18 cellular contexts compared by ENCODE assay signal in the genomic region with DNA sequence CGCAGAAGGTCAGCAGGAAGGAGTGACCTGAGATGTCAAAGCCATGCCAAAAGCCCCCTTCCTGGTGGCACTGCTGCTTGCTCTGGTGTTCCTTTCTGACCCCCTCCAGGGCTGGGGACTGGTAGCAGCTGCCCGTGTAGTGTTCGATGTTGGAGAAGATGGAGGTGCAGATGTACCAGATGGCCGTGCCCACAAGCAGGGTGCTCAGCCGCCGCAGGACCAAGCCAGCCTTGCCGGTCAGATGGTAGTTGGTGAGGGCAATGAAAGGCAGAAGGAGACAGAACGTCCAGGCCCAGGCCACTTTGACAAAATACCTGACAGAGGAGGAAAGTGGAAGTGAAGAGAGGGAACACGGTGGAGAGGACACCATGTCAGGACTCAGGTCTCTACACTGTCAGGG. TPM values are rescaled to one million over a fixed set of nuclear protein-coding genes. Genes with fewer than 3 reads are reported as not detected.
A peak's percentile ranks its signal among the peaks of the same experiment; 100 is the strongest.
DNase-seq lines count a peak whose midpoint lies in the region; ATAC-seq, FAIRE-seq and TF ChIP-seq lines count a peak whose summit lies in the region.
"Had no signal": no experiment of that assay in that cellular context is flagged by ENCODE, and none has a peak within 500 bp of the region (broad histone marks: within the 10 kb centered on the region; RNA-seq: fewer than 3 reads in every experiment).

No MANE protein-coding gene starts in this region.

- peaks cover 18% of the 10 kb centered on the region for H3K4me1 Mint-ChIP-seq in nephron

- no peaks in the 10 kb centered on the region for H3K36me3 Mint-ChIP-seq in nephron (ENCODE audit: low read depth)

- H4K20me1 ChIP-seq in HepG2 (ENCODE audit: insufficient read depth, low read length), result no peaks in the 10 kb centered on the region

- CTCF ChIA-PET in HepG2 (lab: Yijun Ruan, JAX; ENCODE audit: low intra/inter-chr PET ratio, low total read pairs), result no interaction called here

- TF ChIP-seq CTCF in cardiac muscle cell (IDR thresholded peaks at IDR 0.05; ENCODE audit: low read depth, low read length) (no peak), HepG2 (CRISPR knock-in tag; IDR thresholded peaks at IDR 0.05) (no peak), right lobe of liver (IDR thresholded peaks at IDR 0.05) (no peak), nephron (IDR thresholded peaks at IDR 0.05; ENCODE audit: unreplicated experiment in 3 of 3) (no peak), breast epithelium (IDR thresholded peaks at IDR 0.05) (no peak)

- no peak for ATAC-seq in left cardiac atrium
- ATAC-seq in HepG2, result no peak
- no peak for ATAC-seq in right lobe of liver
- ATAC-seq: GM12878 had no signal

- H3K27ac ChIP-seq in cardiac muscle cell, result peak overlapping the region; percentile 29
- no peak overlapping the region for H3K27ac ChIP-seq in HepG2 (ENCODE audit: extremely low read length, insufficient read depth, low read length)
- H3K27ac ChIP-seq in right lobe of liver, result no peak overlapping the region
- no peak overlapping the region for H3K27ac ChIP-seq in breast epithelium
- H3K27ac ChIP-seq: BLaER1, HL-60 had no signal

- TF ChIP-seq POLR2A in HepG2 (IDR thresholded peaks at IDR 0.05; ENCODE audit: insufficient read depth in 1 of 2, low read depth in 2 of 2, low read length in 2 of 2) (no peak), right lobe of liver (IDR thresholded peaks at IDR 0.05) (no peak), breast epithelium (IDR thresholded peaks at IDR 0.05) (no peak)

- peaks cover 25% of the 10 kb centered on the region for H3K79me2 ChIP-seq in HepG2 (ENCODE audit: insufficient read depth, low read length)

- H3K27me3 Mint-ChIP-seq in nephron (ENCODE audit: low read depth), result no peaks in the 10 kb centered on the region

- H3K27me3 ChIP-seq in cardiac muscle cell (no peaks in the 10 kb centered on the region), HepG2 (ENCODE audit: control insufficient read depth in 1 of 2, insufficient read depth in 2 of 2, low read length in 2 of 2) (no peaks in the 10 kb centered on the region; a peak in 1 of 5 replicates), right lobe of liver (no peaks in the 10 kb centered on the region), breast epithelium (no peaks in the 10 kb centered on the region)
- H3K27me3 ChIP-seq: BLaER1 had no signal

- DNase-seq in cardiac muscle cell (ENCODE audit: low read depth in 1 of 2, low spot score in 1 of 2), result no peak
- no peak for DNase-seq in left cardiac atrium
- DNase-seq in HepG2 (ENCODE audit: low spot score), result no peak
- DNase-seq in right lobe of liver, result no peak
- no peak for DNase-seq in breast epithelium (ENCODE audit: low spot score in 2 of 2)
- no peak for DNase-seq in HK-2 (ENCODE audit: unreplicated experiment)
- DNase-seq: 8988T, AML-193, DMS79, HCEC 1CT, HFFc6 had no signal

- no peaks in the 10 kb centered on the region for H3K9me3 Mint-ChIP-seq in nephron
- H3K9me3 Mint-ChIP-seq: HFFc6 had no signal

- no peak for TF ChIP-seq EP300 in HepG2 (IDR thresholded peaks at IDR 0.05; ENCODE audit: low read depth in 2 of 2, low read length in 2 of 2)
- TF ChIP-seq EP300 in HepG2 (CRISPR knock-in tag; IDR thresholded peaks at IDR 0.05; ENCODE audit: borderline replicate concordance), result no peak

- no peak overlapping the region for H3K9ac ChIP-seq in HepG2 (ENCODE audit: insufficient read depth, low read depth, low read length)
- H3K9ac ChIP-seq: BLaER1 had no signal

- H3K36me3 ChIP-seq in cardiac muscle cell (no peaks in the 10 kb centered on the region), HepG2 (replicated peaks in 1 of 2; ENCODE audit: control insufficient read depth in 1 of 2, insufficient read depth in 2 of 2, low read length in 2 of 2) (peaks cover 0 to 7% of the 10 kb centered on the region in 2 experiments; a peak in 2 of 5 replicates), right lobe of liver (no peaks in the 10 kb centered on the region), breast epithelium (no peaks in the 10 kb centered on the region)

- no peak for TF ChIP-seq RAD21 in HepG2 (CRISPR knock-in tag; IDR thresholded peaks at IDR 0.05)

- POLR2A ChIA-PET in HepG2 (lab: Yijun Ruan, JAX), result no interaction called here

- no peak overlapping the region for H3K4me3 ChIP-seq in cardiac muscle cell
- no peak overlapping the region for H3K4me3 ChIP-seq in HepG2 (replicated peaks in 1 of 3; ENCODE audit: insufficient read depth in 1 of 3, low read depth in 2 of 3, low read length in 3 of 3)
- H3K4me3 ChIP-seq in right lobe of liver, result no peak overlapping the region
- H3K4me3 ChIP-seq in breast epithelium, result no peak overlapping the region
- H3K4me3 ChIP-seq: BLaER1, GM12878 had no signal

- peaks cover 28% of the 10 kb centered on the region for H3K4me1 ChIP-seq in cardiac muscle cell (ENCODE audit: low read depth)
- H3K4me1 ChIP-seq in HepG2 (ENCODE audit: insufficient read depth, low read length), result peaks cover 33% of the 10 kb centered on the region
- peaks cover 0 to 23% (median 0%) of the 10 kb centered on the region in 4 donors for H3K4me1 ChIP-seq in right lobe of liver
- peaks cover 4 to 11% of the 10 kb centered on the region in 2 donors for H3K4me1 ChIP-seq in breast epithelium

- intact Hi-C loops in left cardiac atrium (cut with DNase I), result no loop called here
- intact Hi-C loops in HepG2 (cut with micrococcal nuclease; ENCODE audit: unreplicated experiment), result no loop called here
- intact Hi-C loops in right lobe of liver (cut with DNase I), result loop anchor here in 1 of 2 donors (10.0 kb wide), 1 partner anchor 82 kb away; no protein-coding TSS in a partner anchor
- intact Hi-C loops in breast epithelium (cut with DNase I; ENCODE audit: low total_unique reads), result no loop called here

- no peak overlapping the region for H3K4me2 ChIP-seq in HepG2 (ENCODE audit: low read depth, low read length)
- H3K4me2 ChIP-seq: BLaER1 had no signal

- 94% methylated on average over 9 of the region's 9 CpGs for WGBS in HepG2 (ENCODE audit: low lambda C conversion rate)
- 90% methylated on average over 8 of the region's 9 CpGs for WGBS in right lobe of liver (ENCODE audit: insufficient coverage, low coverage, low lambda C conversion rate, missing lambda C conversion rate)

- H3K27ac Mint-ChIP-seq in nephron, result no peak overlapping the region
- H3K27ac Mint-ChIP-seq: HFFc6 had no signal

- no peak overlapping the region for H2AFZ ChIP-seq in HepG2 (ENCODE audit: low read length)

- BruUV-seq in HepG2 (replicated peaks; lab: Mats Ljungman, UMichigan), result no TSS peak

- H3K4me3 Mint-ChIP-seq in nephron, result peak overlapping the region in 2 of 3 experiments; percentile 28 to 51
- H3K4me3 Mint-ChIP-seq: HFFc6 had no signal

- no peak for FAIRE-seq in HepG2 (lab: Jason Lieb, UNC)
- FAIRE-seq: GM12878, GM18507 had no signal

- no peaks in the 10 kb centered on the region for H3K9me3 ChIP-seq in cardiac muscle cell (ENCODE audit: low read depth)
- no peaks in the 10 kb centered on the region for H3K9me3 ChIP-seq in HepG2 (ENCODE audit: low read length)
- no peaks in the 10 kb centered on the region for H3K9me3 ChIP-seq in right lobe of liver
- no peaks in the 10 kb centered on the region for H3K9me3 ChIP-seq in breast epithelium
- H3K9me3 ChIP-seq: BLaER1 had no signal

- in situ Hi-C loops in HepG2 (cut with HindIII; ENCODE audit: extremely low pct_ligation_motif_present, low pct_unique_long_range_greater_than_20kb), result no loop called here

RNA-seq across cellular contexts. Expression of a gene that starts 4.1 kb away (rescaled TPM):
- total RNA-seq in cardiac muscle cell (11.9 and 15.2 TPM in 2 replicates), left cardiac atrium (100 to 1,000 TPM in 1 of 2 donors, 10 to 100 TPM in 1; 97.7 to 124 TPM), HepG2 (2016; rRNA removed; fragmentation: Illumina TruSeq; extraction: Trizol) (13.6 and 24.5 TPM in 2 replicates), right lobe of liver (1 to 10 TPM; 3.6 to 8.0 (median 6.4) TPM), breast epithelium (10 to 100 TPM in 1 of 3 donors, 1 to 10 TPM in 2; 8.8 to 17.0 (median 9.2) TPM)
- polyA plus RNA-seq in cardiac muscle cell (11.6 and 12.9 TPM in 2 replicates), HepG2 (2011; rRNA removed) (9.6 and 10.4 TPM in 2 replicates)
- total RNA-seq in HepG2 (2016; cell fraction: cytosol; rRNA removed; fragmentation: Illumina TruSeq; extraction: Trizol; ENCODE audit: low read depth), result 2.8 and 2.9 TPM in 2 replicates
- total RNA-seq in HepG2 (2016; cell fraction: insoluble cytoplasmic fraction; rRNA removed; fragmentation: Illumina TruSeq; extraction: Trizol), result 13.1 and 24.2 TPM in 2 replicates
- total RNA-seq in HepG2 (2016; cell fraction: membrane; rRNA removed; fragmentation: Illumina TruSeq; extraction: Trizol), result 8.8 and 10.2 TPM in 2 replicates
- 20.0 and 25.7 TPM in 2 replicates for total RNA-seq in HepG2 (2016; cell fraction: nucleus; rRNA removed; fragmentation: Illumina TruSeq; extraction: Trizol)
- 7.7 and 12.9 TPM in 2 replicates for polyA plus RNA-seq in HepG2 (2011; cell fraction: cytosol; rRNA removed)
- 10.1 and 10.7 TPM in 2 replicates for polyA plus RNA-seq in HepG2 (2011; cell fraction: nucleus; rRNA removed)
- 18.0 and 19.6 TPM in 2 replicates for polyA plus RNA-seq in HepG2 (2012)
- polyA plus RNA-seq in HepG2 (2016; cell fraction: cytosol; fragmentation: Illumina TruSeq; extraction: Trizol; ENCODE audit: low read depth), result 2.4 TPM in 2 replicates
- 10.6 and 10.9 TPM in 2 replicates for polyA plus RNA-seq in HepG2 (2016; cell fraction: insoluble cytoplasmic fraction; fragmentation: Illumina TruSeq; extraction: Trizol; ENCODE audit: low read depth)
- 4.4 and 4.9 TPM in 2 replicates for polyA plus RNA-seq in HepG2 (2016; cell fraction: membrane; fragmentation: Illumina TruSeq; extraction: Trizol; ENCODE audit: low read depth)
- polyA plus RNA-seq in HepG2 (2016; cell fraction: nucleus; fragmentation: Illumina TruSeq; extraction: Trizol; ENCODE audit: insufficient read depth, low read depth), result 33.0 and 34.7 TPM in 2 replicates
- 11.7 and 21.7 TPM in 2 replicates for polyA minus RNA-seq in HepG2 (2011; rRNA and poly(A)+ RNA removed; ENCODE audit: low replicate concordance)
- 10.1 and 13.8 TPM in 2 replicates for polyA minus RNA-seq in HepG2 (2011; cell fraction: cytosol; rRNA and poly(A)+ RNA removed)
- polyA minus RNA-seq in HepG2 (2011; cell fraction: nucleus; rRNA and poly(A)+ RNA removed), result 6.7 and 9.0 TPM in 2 replicates

RNA-seq across cellular contexts. Expression of a gene that starts 29.9 kb away (rescaled TPM):
- total RNA-seq in cardiac muscle cell (not detected in 2 replicates), left cardiac atrium (not detected), HepG2 (2016; rRNA removed; fragmentation: Illumina TruSeq; extraction: Trizol) (not detected in 2 replicates), right lobe of liver (not detected), breast epithelium (not detected)
- polyA plus RNA-seq in cardiac muscle cell (not detected in 2 replicates), HepG2 (2011; rRNA removed) (not detected in 2 replicates)
- not detected in 2 replicates for total RNA-seq in HepG2 (2016; cell fraction: cytosol; rRNA removed; fragmentation: Illumina TruSeq; extraction: Trizol; ENCODE audit: low read depth)
- not detected in 2 replicates for total RNA-seq in HepG2 (2016; cell fraction: insoluble cytoplasmic fraction; rRNA removed; fragmentation: Illumina TruSeq; extraction: Trizol)
- not detected in 2 replicates for total RNA-seq in HepG2 (2016; cell fraction: membrane; rRNA removed; fragmentation: Illumina TruSeq; extraction: Trizol)
- total RNA-seq in HepG2 (2016; cell fraction: nucleus; rRNA removed; fragmentation: Illumina TruSeq; extraction: Trizol), result not detected in 2 replicates
- polyA plus RNA-seq in HepG2 (2011; cell fraction: cytosol; rRNA removed), result not detected in 2 replicates
- not detected in 2 replicates for polyA plus RNA-seq in HepG2 (2011; cell fraction: nucleus; rRNA removed)
- polyA plus RNA-seq in HepG2 (2012), result not detected in 2 replicates
- not detected in 2 replicates for polyA plus RNA-seq in HepG2 (2016; cell fraction: cytosol; fragmentation: Illumina TruSeq; extraction: Trizol; ENCODE audit: low read depth)
- polyA plus RNA-seq in HepG2 (2016; cell fraction: insoluble cytoplasmic fraction; fragmentation: Illumina TruSeq; extraction: Trizol; ENCODE audit: low read depth), result not detected in 2 replicates
- polyA plus RNA-seq in HepG2 (2016; cell fraction: membrane; fragmentation: Illumina TruSeq; extraction: Trizol; ENCODE audit: low read depth), result not detected in 2 replicates
- polyA plus RNA-seq in HepG2 (2016; cell fraction: nucleus; fragmentation: Illumina TruSeq; extraction: Trizol; ENCODE audit: insufficient read depth, low read depth), result not detected in 2 replicates
- polyA minus RNA-seq in HepG2 (2011; rRNA and poly(A)+ RNA removed; ENCODE audit: low replicate concordance), result not detected in 2 replicates
- not detected in 2 replicates for polyA minus RNA-seq in HepG2 (2011; cell fraction: cytosol; rRNA and poly(A)+ RNA removed)
- polyA minus RNA-seq in HepG2 (2011; cell fraction: nucleus; rRNA and poly(A)+ RNA removed), result not detected in 2 replicates
- total RNA-seq: G401, GM12878, H4, HFFc6 had no signal
- polyA plus RNA-seq: GM12878 had no signal

RNA-seq across cellular contexts. Expression of a gene that starts 48.6 kb away (rescaled TPM):
- total RNA-seq in cardiac muscle cell (0.09 TPM in 1 of 2 replicates, not detected in the other), left cardiac atrium (not detected), HepG2 (2016; rRNA removed; fragmentation: Illumina TruSeq; extraction: Trizol) (169 and 190 TPM in 2 replicates), right lobe of liver (100 to 1,000 TPM; 101 to 255 (median 157) TPM), breast epithelium (1 to 10 TPM in 1 of 3 donors, not detected in 2; 1.6 TPM)
- polyA plus RNA-seq in cardiac muscle cell (not detected in 2 replicates), HepG2 (2011; rRNA removed) (80.9 and 112 TPM in 2 replicates)
- 29.0 and 32.3 TPM in 2 replicates for total RNA-seq in HepG2 (2016; cell fraction: cytosol; rRNA removed; fragmentation: Illumina TruSeq; extraction: Trizol; ENCODE audit: low read depth)
- 151 and 173 TPM in 2 replicates for total RNA-seq in HepG2 (2016; cell fraction: insoluble cytoplasmic fraction; rRNA removed; fragmentation: Illumina TruSeq; extraction: Trizol)
- total RNA-seq in HepG2 (2016; cell fraction: membrane; rRNA removed; fragmentation: Illumina TruSeq; extraction: Trizol), result 112 and 124 TPM in 2 replicates
- 102 and 116 TPM in 2 replicates for total RNA-seq in HepG2 (2016; cell fraction: nucleus; rRNA removed; fragmentation: Illumina TruSeq; extraction: Trizol)
- 42.6 and 51.4 TPM in 2 replicates for polyA plus RNA-seq in HepG2 (2011; cell fraction: cytosol; rRNA removed)
- polyA plus RNA-seq in HepG2 (2011; cell fraction: nucleus; rRNA removed), result 155 and 166 TPM in 2 replicates
- 118 and 127 TPM in 2 replicates for polyA plus RNA-seq in HepG2 (2012)
- polyA plus RNA-seq in HepG2 (2016; cell fraction: cytosol; fragmentation: Illumina TruSeq; extraction: Trizol; ENCODE audit: low read depth), result 15.4 and 16.4 TPM in 2 replicates
- polyA plus RNA-seq in HepG2 (2016; cell fraction: insoluble cytoplasmic fraction; fragmentation: Illumina TruSeq; extraction: Trizol; ENCODE audit: low read depth), result 119 and 153 TPM in 2 replicates
- 46.6 and 47.5 TPM in 2 replicates for polyA plus RNA-seq in HepG2 (2016; cell fraction: membrane; fragmentation: Illumina TruSeq; extraction: Trizol; ENCODE audit: low read depth)
- polyA plus RNA-seq in HepG2 (2016; cell fraction: nucleus; fragmentation: Illumina TruSeq; extraction: Trizol; ENCODE audit: insufficient read depth, low read depth), result 182 and 192 TPM in 2 replicates
- 4.8 and 366 TPM in 2 replicates for polyA minus RNA-seq in HepG2 (2011; rRNA and poly(A)+ RNA removed; ENCODE audit: low replicate concordance)
- 84.1 and 95.5 TPM in 2 replicates for polyA minus RNA-seq in HepG2 (2011; cell fraction: cytosol; rRNA and poly(A)+ RNA removed)
- 74.7 and 93.0 TPM in 2 replicates for polyA minus RNA-seq in HepG2 (2011; cell fraction: nucleus; rRNA and poly(A)+ RNA removed)
- total RNA-seq: H4, HFFc6 had no signal
- polyA plus RNA-seq: GM12878 had no signal

RNA-seq across cellular contexts. Expression of a gene that starts 59.8 kb away (rescaled TPM):
- total RNA-seq in cardiac muscle cell (3.9 and 5.2 TPM in 2 replicates), left cardiac atrium (under 1 TPM; 0.21 to 0.50 TPM), HepG2 (2016; rRNA removed; fragmentation: Illumina TruSeq; extraction: Trizol) (not detected in 2 replicates), right lobe of liver (not detected), breast epithelium (not detected)
- polyA plus RNA-seq in cardiac muscle cell (0.86 and 5.5 TPM in 2 replicates), HepG2 (2011; rRNA removed) (0.04 and 0.13 TPM in 2 replicates)
- total RNA-seq in HepG2 (2016; cell fraction: cytosol; rRNA removed; fragmentation: Illumina TruSeq; extraction: Trizol; ENCODE audit: low read depth), result not detected in 2 replicates
- total RNA-seq in HepG2 (2016; cell fraction: insoluble cytoplasmic fraction; rRNA removed; fragmentation: Illumina TruSeq; extraction: Trizol), result not detected in 2 replicates
- total RNA-seq in HepG2 (2016; cell fraction: membrane; rRNA removed; fragmentation: Illumina TruSeq; extraction: Trizol), result not detected in 2 replicates
- total RNA-seq in HepG2 (2016; cell fraction: nucleus; rRNA removed; fragmentation: Illumina TruSeq; extraction: Trizol), result not detected in 2 replicates
- polyA plus RNA-seq in HepG2 (2011; cell fraction: cytosol; rRNA removed), result 0.26 TPM in 1 of 2 replicates, not detected in the other
- 0.26 TPM in 1 of 2 replicates, not detected in the other for polyA plus RNA-seq in HepG2 (2011; cell fraction: nucleus; rRNA removed)
- 0.47 and 0.64 TPM in 2 replicates for polyA plus RNA-seq in HepG2 (2012)
- polyA plus RNA-seq in HepG2 (2016; cell fraction: cytosol; fragmentation: Illumina TruSeq; extraction: Trizol; ENCODE audit: low read depth), result not detected in 2 replicates
- not detected in 2 replicates for polyA plus RNA-seq in HepG2 (2016; cell fraction: insoluble cytoplasmic fraction; fragmentation: Illumina TruSeq; extraction: Trizol; ENCODE audit: low read depth)
- not detected in 2 replicates for polyA plus RNA-seq in HepG2 (2016; cell fraction: membrane; fragmentation: Illumina TruSeq; extraction: Trizol; ENCODE audit: low read depth)
- not detected in 2 replicates for polyA plus RNA-seq in HepG2 (2016; cell fraction: nucleus; fragmentation: Illumina TruSeq; extraction: Trizol; ENCODE audit: insufficient read depth, low read depth)
- not detected in 2 replicates for polyA minus RNA-seq in HepG2 (2011; rRNA and poly(A)+ RNA removed; ENCODE audit: low replicate concordance)
- not detected in 2 replicates for polyA minus RNA-seq in HepG2 (2011; cell fraction: cytosol; rRNA and poly(A)+ RNA removed)
- not detected in 2 replicates for polyA minus RNA-seq in HepG2 (2011; cell fraction: nucleus; rRNA and poly(A)+ RNA removed)
- total RNA-seq: G401, GM12878, HFFc6 had no signal

Comparison
In these comparisons a context has a peak if more than half of its experiments do, and no peak if none do; other contexts are left out.
1. RNA of a gene that starts 48.6 kb away (total RNA-seq): 101 to 255 TPM in right lobe of liver and 29.0 to 190 TPM in HepG2; 0.09 TPM in cardiac muscle cell, not detected in left cardiac atrium and 1.6 TPM in breast epithelium; every median in the first group is over 10 times any median in the second.